29 cellular contexts compared by ENCODE assay signal in the genomic region with DNA sequence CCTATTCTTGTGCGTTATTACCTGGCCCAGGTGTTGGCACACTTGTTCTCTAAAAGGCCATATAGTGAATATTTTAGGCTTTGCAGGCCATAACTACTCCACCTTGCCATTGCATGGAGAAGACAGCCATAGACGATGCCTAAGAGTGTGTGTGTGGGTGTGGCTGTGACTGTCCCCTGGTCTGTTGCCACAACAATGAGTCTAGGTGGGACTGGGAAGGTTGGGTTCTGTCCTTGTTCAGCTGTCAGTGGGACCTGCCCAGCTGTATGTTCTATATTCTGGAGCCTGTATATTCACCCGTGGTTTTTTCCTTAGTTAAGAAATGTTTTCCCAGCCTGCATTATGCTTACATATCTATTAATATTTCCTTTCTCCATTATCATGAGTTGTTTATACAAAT.
"Had no signal": no experiment of that assay in that cellular context is flagged by ENCODE, and none has a peak within 500 bp of the region (broad histone marks: within the 10 kb centered on the region; RNA-seq: fewer than 3 reads in every experiment).

No MANE protein-coding gene starts in this region.

- ATAC-seq: activated CD8-positive, alpha-beta memory T cell treated with anti-CD3 and anti-CD28 coated beads, Interleukin-2, amount 10 ng/mL, durations not matched to agents 7 days and 5 days; activated T-cell treated with anti-CD3 and anti-CD28 coated beads, Interleukin-2, amount 50 U/mL, for 4 hours; WTC11 had no signal

- H3K4me3 Mint-ChIP-seq: activated CD4-positive, alpha-beta T cell treated with anti-CD3 and anti-CD28 coated beads, Interleukin-2, amount 10 ng/mL, durations not matched to agents 24 days and 14 days; activated CD8-positive, alpha-beta memory T cell treated with anti-CD3 and anti-CD28 coated beads, Interleukin-2, amount 10 ng/mL, durations not matched to agents 7 days and 5 days; activated naive CD4-positive, alpha-beta T cell treated with anti-CD3 and anti-CD28 coated beads for 36 hours; activated naive CD8-positive, alpha-beta T cell; activated T-cell treated with anti-CD3 and anti-CD28 coated beads, Interleukin-2, amount 50 U/mL, for 4 hours; T-helper 1 cell treated with Interleukin-12 subunit alpha and Interleukin-12 subunit beta and Interleukin-4 antibody, amounts not matched to agents 30 μg/mL and 1 μg/mL, for 36 hours; WTC11 had no signal

- H3K4me1 Mint-ChIP-seq: WTC11 had no signal

- H3K4me3 ChIP-seq: cardiac muscle cell, MG63, SJCRH30 had no signal

- H3K27me3 ChIP-seq: brain microvascular endothelial cell, cardiac muscle cell, MG63, SJCRH30 had no signal

- H3K27ac ChIP-seq: brain microvascular endothelial cell, cardiac muscle cell, SJCRH30 had no signal

- H3K27me3 Mint-ChIP-seq: activated CD4-positive, alpha-beta T cell treated with anti-CD3 and anti-CD28 coated beads, Interleukin-2, amount 10 ng/mL, durations not matched to agents 24 days and 14 days; activated CD8-positive, alpha-beta memory T cell treated with anti-CD3 and anti-CD28 coated beads, Interleukin-2, amount 10 ng/mL, durations not matched to agents 7 days and 5 days; activated naive CD8-positive, alpha-beta T cell had no signal

- H3K9me3 Mint-ChIP-seq: activated CD4-positive, alpha-beta T cell treated with anti-CD3 and anti-CD28 coated beads, Interleukin-2, amount 10 ng/mL, durations not matched to agents 24 days and 14 days; activated naive CD4-positive, alpha-beta T cell treated with anti-CD3 and anti-CD28 coated beads for 36 hours; activated T-cell treated with anti-CD3 and anti-CD28 coated beads, Interleukin-2, amount 50 U/mL, for 4 hours; T-helper 1 cell treated with Interleukin-12 subunit alpha and Interleukin-12 subunit beta and Interleukin-4 antibody, amounts not matched to agents 30 μg/mL and 1 μg/mL, for 36 hours; WTC11 had no signal

- H3K9me3 ChIP-seq: MG63, SJCRH30, SK-N-SH had no signal

- H3K27ac Mint-ChIP-seq: activated CD4-positive, alpha-beta T cell treated with anti-CD3 and anti-CD28 coated beads, Interleukin-2, amount 10 ng/mL, durations not matched to agents 24 days and 14 days; activated CD8-positive, alpha-beta memory T cell treated with anti-CD3 and anti-CD28 coated beads, Interleukin-2, amount 10 ng/mL, durations not matched to agents 7 days and 5 days; activated naive CD4-positive, alpha-beta T cell treated with anti-CD3 and anti-CD28 coated beads for 36 hours; activated naive CD8-positive, alpha-beta T cell; T-helper 1 cell treated with Interleukin-12 subunit alpha and Interleukin-12 subunit beta and Interleukin-4 antibody, amounts not matched to agents 30 μg/mL and 1 μg/mL, for 36 hours; WTC11 had no signal

- DNase-seq: activated CD4-positive, alpha-beta T cell treated with anti-CD3 and anti-CD28 coated beads for 1 hour; activated CD4-positive, alpha-beta T cell treated with anti-CD3 and anti-CD28 coated beads, Interleukin-2, amount 10 ng/mL, durations not matched to agents 24 days and 14 days; activated CD4-positive, alpha-beta T cell treated with anti-CD3 and anti-CD28 coated beads, Interleukin-2, amount 50 U/mL, for 48 hours; activated CD8-positive, alpha-beta memory T cell treated with anti-CD3 and anti-CD28 coated beads, Interleukin-2, amount 10 ng/mL, durations not matched to agents 7 days and 5 days; activated gamma-delta T cell; activated naive CD4-positive, alpha-beta T cell treated with anti-CD3 and anti-CD28 coated beads for 36 hours; activated T-cell treated with anti-CD3 and anti-CD28 coated beads, Interleukin-2, amount 50 U/mL, for 4 hours; amygdala; brain microvascular endothelial cell; MG63; MV-4-11; NCI-H1092 treated with DMSO at 0.1 percent for 48 hours; NCI-H1417 treated with DMSO at 0.1 percent for 48 hours; NCI-H1694; NCI-H2029; NCI-H2107; NCI-H2171 treated with DMSO at 0.1 percent for 48 hours; NCI-H226; NCI-H526 treated with DMSO at 0.1 percent for 48 hours; NCI-H82; Right ventricle myocardium superior; RPMI8226; SJCRH30; SK-N-SH; T-helper 9 cell had no signal
